Comparison of ENCODE assay signal across 18 cellular contexts in the genomic region with DNA sequence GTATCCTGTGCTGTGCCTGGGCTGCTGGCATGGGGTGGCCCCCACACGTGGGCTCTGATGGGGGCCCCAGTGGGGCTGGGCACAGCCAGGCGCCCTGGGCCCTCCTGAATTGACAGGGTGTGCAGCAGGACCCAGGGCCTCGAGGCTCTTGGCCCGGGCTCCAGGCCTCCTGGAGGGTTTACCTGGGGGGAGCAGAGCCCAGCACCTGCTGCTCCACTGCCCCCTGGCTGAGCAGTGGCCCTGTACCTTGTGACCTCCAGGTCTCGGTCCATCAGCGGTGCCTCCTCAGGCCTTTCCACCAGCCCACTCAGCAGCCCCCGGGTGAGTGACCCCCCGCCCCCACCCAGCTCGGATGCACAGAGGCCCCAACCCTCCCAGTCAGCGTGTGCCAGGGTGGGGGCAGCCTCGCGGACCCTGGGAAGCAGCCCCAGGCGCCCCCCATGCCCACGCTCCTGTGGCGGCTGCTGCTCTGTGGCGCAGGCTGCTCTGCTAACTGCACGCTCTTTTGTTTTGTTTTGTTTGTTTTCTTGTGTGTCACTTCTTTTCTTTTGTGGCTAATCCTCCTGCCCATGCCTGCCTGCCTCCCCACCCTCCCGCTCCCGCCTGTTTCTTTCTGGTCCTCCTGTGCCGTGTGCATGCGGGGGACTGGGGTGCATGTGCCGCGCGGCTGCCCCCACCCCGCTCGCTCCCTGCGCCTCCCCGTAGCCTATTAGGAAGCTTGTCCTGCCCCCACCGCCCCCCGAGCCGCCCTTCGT. TPM values are rescaled to one million over a fixed set of nuclear protein-coding genes. Genes with fewer than 3 reads are reported as not detected.
DNase-seq lines count a peak whose midpoint lies in the region; ATAC-seq lines count a peak whose summit lies in the region.
"Had no signal": no experiment of that assay in that cellular context is flagged by ENCODE, and none has a peak within 500 bp of the region (broad histone marks: within the 10 kb centered on the region; RNA-seq: fewer than 3 reads in every experiment).

No MANE protein-coding gene starts in this region.

- H3K18ac ChIP-seq in neuronal stem cell (ENCODE audit: low read length) = peak overlapping the region; percentile 71

- ATAC-seq in GM18502 (IDR thresholded peaks at IDR 0.05; ENCODE audit: poor library complexity, unreplicated experiment) = no peak
- ATAC-seq: CD8-positive, alpha-beta T cell; HCT116 had no signal

- DNase-seq in NCI-H2107 treated with DMSO at 0.1 percent for 48 hours (lab: John Stamatoyannopoulos, UW; ENCODE audit: unreplicated experiment) (peak; percentile 11), NCI-H2107 (lab: John Stamatoyannopoulos, UW) (no peak), NCI-H774 (lab: John Stamatoyannopoulos, UW) (peak; percentile 28), neuronal stem cell (ENCODE audit: low spot score) (no peak), hypothalamus (lab: John Stamatoyannopoulos, UW) (no peak)
- DNase-seq: CD8-positive, alpha-beta T cell; DMS79 treated with DMSO at 0.1 percent for 48 hours; MM.1S; NCI-H1092 treated with DMSO at 0.1 percent for 48 hours; NCI-H1694; NCI-H2081 treated with DMSO at 0.1 percent for 48 hours; NCI-H446; NCI-H526 treated with DMSO at 0.1 percent for 48 hours; PC-9; SJCRH30 had no signal

- H2BK12ac ChIP-seq in neuronal stem cell (ENCODE audit: low read length) = no peak overlapping the region

- peaks cover 0 to 69% (median 0%) of the 10 kb centered on the region in 11 experiments; a peak in 11 of 22 replicates for H4K20me1 ChIP-seq in BLaER1 treated with 17β-estradiol and CSF1 and Interleukin-3, amounts not matched to agents 10 nM and 100 nM

- H4K8ac ChIP-seq in neuronal stem cell (ENCODE audit: low read depth, low read length) = no peak overlapping the region

- no peak overlapping the region for H3K14ac ChIP-seq in neuronal stem cell (ENCODE audit: low read length)

- no peak overlapping the region for H2AFZ ChIP-seq in neuronal stem cell (ENCODE audit: low read length)
- H2AFZ ChIP-seq: PC-9 had no signal

- no peaks in the 10 kb centered on the region for H3K9me3 ChIP-seq in BLaER1 treated with 17β-estradiol and CSF1 and Interleukin-3, amounts not matched to agents 10 nM and 100 nM (replicated peaks in 1 of 11)
- H3K9me3 ChIP-seq in neuronal stem cell (replicated peaks in 1 of 2; ENCODE audit: control insufficient read depth in 2 of 2, insufficient read depth in 1 of 2, low read depth in 1 of 2, low read length in 2 of 2) = no peaks in the 10 kb centered on the region
- H3K9me3 ChIP-seq: SJCRH30 had no signal

- peak overlapping the region in 2 of 11 experiments; percentile 27 to 73; a peak in 5 of 22 replicates for H3K27ac ChIP-seq in BLaER1 treated with 17β-estradiol and CSF1 and Interleukin-3, amounts not matched to agents 10 nM and 100 nM
- no peak overlapping the region for H3K27ac ChIP-seq in neuronal stem cell (replicated peaks; ENCODE audit: low read length)
- H3K27ac ChIP-seq: PC-9, SJCRH30 had no signal

- WGBS in neuronal stem cell (ENCODE audit: extremely low coverage in 2 of 2, insufficient read length in 2 of 2, insufficient replicate concordance in 1 of 2), 2 donors = no CpG with 5 or more reads among the region's 32 CpGs

- peak overlapping the region in 2 of 11 experiments; percentile 35 to 70; a peak in 1 of 22 replicates for H3K9ac ChIP-seq in BLaER1 treated with 17β-estradiol and CSF1 and Interleukin-3, amounts not matched to agents 10 nM and 100 nM
- H3K9ac ChIP-seq in neuronal stem cell (ENCODE audit: low read depth, low read length, poor library complexity) = no peak overlapping the region

- H3K4me1 ChIP-seq in BLaER1 treated with 17β-estradiol and CSF1 and Interleukin-3, amounts not matched to agents 10 nM and 100 nM = peaks cover 11 to 68% (median 38%) of the 10 kb centered on the region in 10 experiments
- no peaks in the 10 kb centered on the region for H3K4me1 ChIP-seq in neuronal stem cell (ENCODE audit: control insufficient read depth in 2 of 2, insufficient read depth in 1 of 2, low read depth in 1 of 2, low read length in 2 of 2)
- H3K4me1 ChIP-seq: SJCRH30 had no signal

- no peak overlapping the region for H2BK120ac ChIP-seq in neuronal stem cell (ENCODE audit: low read depth, low read length)

- no peaks in the 10 kb centered on the region for H3K27me3 ChIP-seq in BLaER1 treated with 17β-estradiol and CSF1 and Interleukin-3, amounts not matched to agents 10 nM and 100 nM
- H3K27me3 ChIP-seq in neuronal stem cell (ENCODE audit: control insufficient read depth in 3 of 3, insufficient read depth in 3 of 3, low read depth in 1 of 3, low read length in 3 of 3) = no peaks in the 10 kb centered on the region
- H3K27me3 ChIP-seq: SJCRH30 had no signal

- H3K4me2 ChIP-seq in BLaER1 treated with 17β-estradiol and CSF1 and Interleukin-3, amounts not matched to agents 10 nM and 100 nM = peak overlapping the region in 9 of 11 experiments; percentile 68 to 92 (median 84); a peak in 20 of 22 replicates
- H3K4me2 ChIP-seq in neuronal stem cell (ENCODE audit: insufficient read depth, low read length, poor library complexity, severe bottlenecking) = no peak overlapping the region
- H3K4me2 ChIP-seq: PC-9 had no signal

- H3K79me1 ChIP-seq in neuronal stem cell (ENCODE audit: low read depth, low read length) = peaks cover 3% of the 10 kb centered on the region

- no peaks in the 10 kb centered on the region for H3K36me3 ChIP-seq in BLaER1 treated with 17β-estradiol and CSF1 and Interleukin-3, amounts not matched to agents 10 nM and 100 nM
- peaks cover 21 to 71% of the 10 kb centered on the region in 2 donors for H3K36me3 ChIP-seq in neuronal stem cell (replicated peaks in 1 of 2; ENCODE audit: control insufficient read depth in 2 of 2, insufficient read depth in 2 of 2, low read length in 2 of 2)
- H3K36me3 ChIP-seq: SJCRH30 had no signal

- peak overlapping the region; percentile 24 for H2BK5ac ChIP-seq in neuronal stem cell (ENCODE audit: low read length)

- no peak overlapping the region for H2BK15ac ChIP-seq in neuronal stem cell (ENCODE audit: low read length)

- no peak overlapping the region for H3K4ac ChIP-seq in neuronal stem cell (ENCODE audit: low read length)

- H2AK5ac ChIP-seq in neuronal stem cell (ENCODE audit: low read depth, low read length) = no peak overlapping the region

- no peak overlapping the region for H4K91ac ChIP-seq in neuronal stem cell (ENCODE audit: low read depth, low read length, poor library complexity)

- no peak overlapping the region for H3K23ac ChIP-seq in neuronal stem cell (ENCODE audit: low read depth, low read length, poor library complexity)

- no peak overlapping the region for H3K4me3 ChIP-seq in BLaER1 treated with 17β-estradiol and CSF1 and Interleukin-3, amounts not matched to agents 10 nM and 100 nM
- H3K4me3 ChIP-seq in neuronal stem cell (ENCODE audit: low read length in 2 of 2) = no peak overlapping the region
- H3K4me3 ChIP-seq: PC-9, SJCRH30 had no signal

RNA-seq across cellular contexts. Expression of gene MOB2, which starts 36.9 kb away (rescaled TPM):
- 11.1 TPM for polyA plus RNA-seq in neuronal stem cell (2013, experiment 1 of 2)
- polyA plus RNA-seq in neuronal stem cell (2013, experiment 2 of 2) = 11.5 TPM

RNA-seq across cellular contexts. Expression of gene BRSK2, which starts 60.0 kb away (rescaled TPM):
- polyA plus RNA-seq in neuronal stem cell (2013, experiment 1 of 2) = 24.4 TPM
- 23.0 TPM for polyA plus RNA-seq in neuronal stem cell (2013, experiment 2 of 2)

Comparison
In these comparisons a context has a peak if more than half of its experiments do, and no peak if none do; other contexts are left out.
1. DNase-seq: peak in NCI-H2107 treated with DMSO at 0.1 percent for 48 hours (single experiment) and NCI-H774 (single experiment); none in NCI-H2107 (single experiment), neuronal stem cell (single experiment) and hypothalamus (0 of 51).